ENCODE assay signal across 1 cellular context in the genomic region with DNA sequence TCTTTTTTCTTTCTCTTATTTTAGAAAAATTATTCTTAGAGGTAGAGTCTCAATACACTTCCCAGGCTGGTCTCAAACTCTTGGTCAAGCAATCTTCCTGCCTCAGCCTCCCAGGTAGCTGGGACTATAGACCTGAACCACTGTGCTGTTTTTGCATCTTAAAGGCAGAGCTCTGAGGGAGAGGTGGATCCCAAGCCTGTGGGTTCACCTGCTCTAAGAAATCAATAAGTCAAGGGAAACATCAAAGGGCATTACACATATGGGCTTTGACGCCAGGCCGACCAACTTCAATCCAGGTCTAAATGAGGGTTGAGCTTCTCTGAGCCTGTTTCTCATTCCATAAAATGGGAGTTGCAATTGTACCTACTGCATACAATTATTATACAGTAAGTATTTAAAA.
TF ChIP-seq lines count a peak whose summit lies in the region.

No MANE protein-coding gene starts in this region.

TF ChIP-seq in HepG2, 621 proteins besides CTCF, POLR2A, EP300 and RAD21 (continued from another document):
- TF ChIP-seq ZBTB38 (CRISPR knock-in tag; IDR thresholded peaks at IDR 0.05), result no peak
- no peak for TF ChIP-seq ATF1 (CRISPR knock-in tag; IDR thresholded peaks at IDR 0.05)
- no peak for TF ChIP-seq PRMT3 (CRISPR knock-in tag; IDR thresholded peaks at IDR 0.05; ENCODE audit: borderline replicate concordance, low read depth)
- TF ChIP-seq NCOA5 (CRISPR knock-in tag; IDR thresholded peaks at IDR 0.05), result no peak
TF ChIP-seq in HepG2: peak in this region for 0.
